Comparison of ENCODE assay signal across 1 cellular context in the genomic region with DNA sequence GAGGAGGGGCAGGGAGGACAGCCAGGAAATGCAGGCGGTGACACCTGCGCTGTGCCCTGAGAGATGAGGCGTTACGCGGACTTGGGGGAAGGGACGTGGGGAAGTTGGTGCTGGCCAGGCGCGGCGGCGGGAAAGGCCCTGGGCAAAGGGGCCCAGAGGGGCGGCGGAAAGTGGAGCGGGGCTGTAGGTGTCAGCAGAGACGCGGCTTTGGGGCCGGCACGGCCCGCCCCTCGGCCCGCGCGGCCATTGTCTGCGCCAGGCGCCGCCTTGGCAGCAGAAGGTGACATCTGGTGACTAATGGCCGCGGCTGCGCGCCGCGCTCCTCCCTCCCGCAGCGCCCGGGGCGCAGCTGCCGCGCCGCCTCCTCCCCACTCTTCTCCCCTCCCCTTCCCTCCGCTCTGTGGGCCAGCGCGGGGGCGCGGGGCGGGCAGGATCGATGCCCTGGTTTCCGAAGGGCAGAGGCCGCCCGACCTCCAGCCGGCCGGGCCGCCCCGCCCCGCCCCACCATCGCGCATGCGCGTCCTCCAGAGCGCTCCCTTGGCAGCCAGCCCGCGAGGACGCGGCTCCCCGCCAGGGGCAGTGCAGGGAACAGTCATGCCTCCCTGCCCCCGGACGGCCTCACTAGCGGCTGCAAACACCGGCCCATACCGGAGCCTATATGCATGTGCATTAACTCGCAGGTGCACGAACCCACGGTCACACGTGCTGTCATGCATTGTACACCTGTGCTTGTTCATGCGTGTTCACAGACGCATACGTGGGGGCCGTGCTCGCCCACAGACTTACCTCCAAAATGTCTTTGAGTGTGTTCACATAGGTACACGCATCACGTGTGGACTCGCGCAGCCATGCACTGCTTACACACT.
TF ChIP-seq lines count a peak whose summit lies in the region.

No MANE protein-coding gene starts in this region.

TF ChIP-seq in K562, 482 proteins besides CTCF, POLR2A, EP300 and RAD21 (continued from another document and continues in another):
- no peak for TF ChIP-seq SETDB1 (IDR thresholded peaks at IDR 0.05; ENCODE audit: low read length)
- no peak for TF ChIP-seq NR4A1 (CRISPR knock-in tag; IDR thresholded peaks at IDR 0.05)
- no peak for TF ChIP-seq NR4A1 (tag; IDR thresholded peaks at IDR 0.05)
- no peak for TF ChIP-seq FOXA3 (CRISPR knock-in tag; conservative IDR thresholded peaks at IDR 0.05 in 1 of 2, IDR thresholded peaks at IDR 0.05 in 1 of 2)
- TF ChIP-seq, protein P1, sequence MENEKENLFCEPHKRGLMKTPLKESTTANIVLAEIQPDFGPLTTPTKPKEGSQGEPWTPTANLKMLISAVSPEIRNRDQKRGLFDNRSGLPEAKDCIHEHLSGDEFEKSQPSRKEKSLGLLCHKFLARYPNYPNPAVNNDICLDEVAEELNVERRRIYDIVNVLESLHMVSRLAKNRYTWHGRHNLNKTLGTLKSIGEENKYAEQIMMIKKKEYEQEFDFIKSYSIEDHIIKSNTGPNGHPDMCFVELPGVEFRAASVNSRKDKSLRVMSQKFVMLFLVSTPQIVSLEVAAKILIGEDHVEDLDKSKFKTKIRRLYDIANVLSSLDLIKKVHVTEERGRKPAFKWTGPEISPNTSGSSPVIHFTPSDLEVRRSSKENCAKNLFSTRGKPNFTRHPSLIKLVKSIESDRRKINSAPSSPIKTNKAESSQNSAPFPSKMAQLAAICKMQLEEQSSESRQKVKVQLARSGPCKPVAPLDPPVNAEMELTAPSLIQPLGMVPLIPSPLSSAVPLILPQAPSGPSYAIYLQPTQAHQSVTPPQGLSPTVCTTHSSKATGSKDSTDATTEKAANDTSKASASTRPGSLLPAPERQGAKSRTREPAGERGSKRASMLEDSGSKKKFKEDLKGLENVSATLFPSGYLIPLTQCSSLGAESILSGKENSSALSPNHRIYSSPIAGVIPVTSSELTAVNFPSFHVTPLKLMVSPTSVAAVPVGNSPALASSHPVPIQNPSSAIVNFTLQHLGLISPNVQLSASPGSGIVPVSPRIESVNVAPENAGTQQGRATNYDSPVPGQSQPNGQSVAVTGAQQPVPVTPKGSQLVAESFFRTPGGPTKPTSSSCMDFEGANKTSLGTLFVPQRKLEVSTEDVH (IDR thresholded peaks at IDR 0.05; ENCODE audit: low read depth, partially characterized antibody) = no peak
- TF ChIP-seq ZNF134 (CRISPR knock-in tag; conservative IDR thresholded peaks at IDR 0.05) = no peak
- TF ChIP-seq SMARCA4 (IDR thresholded peaks at IDR 0.05) = peak; percentile 48; the same call in 1 of the 2 replicates
- TF ChIP-seq, protein P2, sequence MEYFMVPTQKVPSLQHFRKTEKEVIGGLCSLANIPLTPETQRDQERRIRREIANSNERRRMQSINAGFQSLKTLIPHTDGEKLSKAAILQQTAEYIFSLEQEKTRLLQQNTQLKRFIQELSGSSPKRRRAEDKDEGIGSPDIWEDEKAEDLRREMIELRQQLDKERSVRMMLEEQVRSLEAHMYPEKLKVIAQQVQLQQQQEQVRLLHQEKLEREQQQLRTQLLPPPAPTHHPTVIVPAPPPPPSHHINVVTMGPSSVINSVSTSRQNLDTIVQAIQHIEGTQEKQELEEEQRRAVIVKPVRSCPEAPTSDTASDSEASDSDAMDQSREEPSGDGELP (CRISPR knock-in tag; IDR thresholded peaks at IDR 0.05; ENCODE audit: borderline replicate concordance) = peak; percentile 67; the same call in 1 of the 2 replicates
- TF ChIP-seq, protein P3, sequence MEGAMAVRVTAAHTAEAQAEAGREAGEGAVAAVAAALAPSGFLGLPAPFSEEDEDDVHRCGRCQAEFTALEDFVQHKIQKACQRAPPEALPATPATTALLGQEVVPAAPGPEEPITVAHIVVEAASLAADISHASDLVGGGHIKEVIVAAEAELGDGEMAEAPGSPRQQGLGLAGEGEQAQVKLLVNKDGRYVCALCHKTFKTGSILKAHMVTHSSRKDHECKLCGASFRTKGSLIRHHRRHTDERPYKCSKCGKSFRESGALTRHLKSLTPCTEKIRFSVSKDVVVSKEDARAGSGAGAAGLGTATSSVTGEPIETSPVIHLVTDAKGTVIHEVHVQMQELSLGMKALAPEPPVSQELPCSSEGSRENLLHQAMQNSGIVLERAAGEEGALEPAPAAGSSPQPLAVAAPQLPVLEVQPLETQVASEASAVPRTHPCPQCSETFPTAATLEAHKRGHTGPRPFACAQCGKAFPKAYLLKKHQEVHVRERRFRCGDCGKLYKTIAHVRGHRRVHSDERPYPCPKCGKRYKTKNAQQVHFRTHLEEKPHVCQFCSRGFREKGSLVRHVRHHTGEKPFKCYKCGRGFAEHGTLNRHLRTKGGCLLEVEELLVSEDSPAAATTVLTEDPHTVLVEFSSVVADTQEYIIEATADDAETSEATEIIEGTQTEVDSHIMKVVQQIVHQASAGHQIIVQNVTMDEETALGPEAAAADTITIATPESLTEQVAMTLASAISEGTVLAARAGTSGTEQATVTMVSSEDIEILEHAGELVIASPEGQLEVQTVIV (CRISPR knock-in tag; IDR thresholded peaks at IDR 0.05; ENCODE audit: borderline replicate concordance) = no peak
- peak; percentile 50; the same call in 1 of the 2 replicates for TF ChIP-seq STAG1 (CRISPR knock-in tag; IDR thresholded peaks at IDR 0.05; ENCODE audit: borderline replicate concordance)
- TF ChIP-seq PYGO2 (tag; IDR thresholded peaks at IDR 0.05) = no peak
- no peak for TF ChIP-seq ZBTB1 (CRISPR knock-in tag; IDR thresholded peaks at IDR 0.05; ENCODE audit: borderline replicate concordance, low read depth)
- TF ChIP-seq ILK (tag; IDR thresholded peaks at IDR 0.05; ENCODE audit: borderline replicate concordance, low read depth) = no peak
- TF ChIP-seq TARDBP (IDR thresholded peaks at IDR 0.05) = no peak; the same call in 1 of the 2 replicates
- TF ChIP-seq DNMT1 (IDR thresholded peaks at IDR 0.05) = no peak
- TF ChIP-seq, protein P4, sequence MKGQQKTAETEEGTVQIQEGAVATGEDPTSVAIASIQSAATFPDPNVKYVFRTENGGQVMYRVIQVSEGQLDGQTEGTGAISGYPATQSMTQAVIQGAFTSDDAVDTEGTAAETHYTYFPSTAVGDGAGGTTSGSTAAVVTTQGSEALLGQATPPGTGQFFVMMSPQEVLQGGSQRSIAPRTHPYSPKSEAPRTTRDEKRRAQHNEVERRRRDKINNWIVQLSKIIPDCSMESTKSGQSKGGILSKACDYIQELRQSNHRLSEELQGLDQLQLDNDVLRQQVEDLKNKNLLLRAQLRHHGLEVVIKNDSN (CRISPR knock-in tag; IDR thresholded peaks at IDR 0.05) = peak; percentile 68
- no peak for TF ChIP-seq SMARCC2 (IDR thresholded peaks at IDR 0.05; ENCODE audit: low read depth)
- 0 out of 2 replicates have a peak, but pooled peaks have one; percentile 17 for TF ChIP-seq TCF7 (IDR thresholded peaks at IDR 0.05; ENCODE audit: borderline replicate concordance)
- TF ChIP-seq GABPB2 (CRISPR knock-in tag; conservative IDR thresholded peaks at IDR 0.05) = no peak
- TF ChIP-seq CAMTA2 (CRISPR knock-in tag; conservative IDR thresholded peaks at IDR 0.05) = no peak; the same call in 1 of the 2 replicates
- TF ChIP-seq PURB (CRISPR knock-in tag; IDR thresholded peaks at IDR 0.05; ENCODE audit: low read depth) = no peak
- peak; percentile 90 for TF ChIP-seq HMGN3 (IDR thresholded peaks at IDR 0.05; ENCODE audit: borderline replicate concordance, extremely low read depth, insufficient read length, low read depth, low read length)
- TF ChIP-seq, protein P5, sequence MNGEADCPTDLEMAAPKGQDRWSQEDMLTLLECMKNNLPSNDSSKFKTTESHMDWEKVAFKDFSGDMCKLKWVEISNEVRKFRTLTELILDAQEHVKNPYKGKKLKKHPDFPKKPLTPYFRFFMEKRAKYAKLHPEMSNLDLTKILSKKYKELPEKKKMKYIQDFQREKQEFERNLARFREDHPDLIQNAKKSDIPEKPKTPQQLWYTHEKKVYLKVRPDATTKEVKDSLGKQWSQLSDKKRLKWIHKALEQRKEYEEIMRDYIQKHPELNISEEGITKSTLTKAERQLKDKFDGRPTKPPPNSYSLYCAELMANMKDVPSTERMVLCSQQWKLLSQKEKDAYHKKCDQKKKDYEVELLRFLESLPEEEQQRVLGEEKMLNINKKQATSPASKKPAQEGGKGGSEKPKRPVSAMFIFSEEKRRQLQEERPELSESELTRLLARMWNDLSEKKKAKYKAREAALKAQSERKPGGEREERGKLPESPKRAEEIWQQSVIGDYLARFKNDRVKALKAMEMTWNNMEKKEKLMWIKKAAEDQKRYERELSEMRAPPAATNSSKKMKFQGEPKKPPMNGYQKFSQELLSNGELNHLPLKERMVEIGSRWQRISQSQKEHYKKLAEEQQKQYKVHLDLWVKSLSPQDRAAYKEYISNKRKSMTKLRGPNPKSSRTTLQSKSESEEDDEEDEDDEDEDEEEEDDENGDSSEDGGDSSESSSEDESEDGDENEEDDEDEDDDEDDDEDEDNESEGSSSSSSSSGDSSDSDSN (IDR thresholded peaks at IDR 0.05; ENCODE audit: borderline replicate concordance in 1 of 2, low read depth in 2 of 2, low read length in 2 of 2) = no peak; a peak in 1 of 4 replicates
- TF ChIP-seq ZNF121 (CRISPR knock-in tag; conservative IDR thresholded peaks at IDR 0.05) = no peak
- 0 out of 2 replicates have a peak, but pooled peaks have one; percentile 12 for TF ChIP-seq KDM2B (CRISPR knock-in tag; IDR thresholded peaks at IDR 0.05)
- no peak for TF ChIP-seq ZNF778 (CRISPR knock-in tag; IDR thresholded peaks at IDR 0.05)
- TF ChIP-seq THRAP3 (IDR thresholded peaks at IDR 0.05; ENCODE audit: borderline replicate concordance) = no peak
- TF ChIP-seq, protein P6, sequence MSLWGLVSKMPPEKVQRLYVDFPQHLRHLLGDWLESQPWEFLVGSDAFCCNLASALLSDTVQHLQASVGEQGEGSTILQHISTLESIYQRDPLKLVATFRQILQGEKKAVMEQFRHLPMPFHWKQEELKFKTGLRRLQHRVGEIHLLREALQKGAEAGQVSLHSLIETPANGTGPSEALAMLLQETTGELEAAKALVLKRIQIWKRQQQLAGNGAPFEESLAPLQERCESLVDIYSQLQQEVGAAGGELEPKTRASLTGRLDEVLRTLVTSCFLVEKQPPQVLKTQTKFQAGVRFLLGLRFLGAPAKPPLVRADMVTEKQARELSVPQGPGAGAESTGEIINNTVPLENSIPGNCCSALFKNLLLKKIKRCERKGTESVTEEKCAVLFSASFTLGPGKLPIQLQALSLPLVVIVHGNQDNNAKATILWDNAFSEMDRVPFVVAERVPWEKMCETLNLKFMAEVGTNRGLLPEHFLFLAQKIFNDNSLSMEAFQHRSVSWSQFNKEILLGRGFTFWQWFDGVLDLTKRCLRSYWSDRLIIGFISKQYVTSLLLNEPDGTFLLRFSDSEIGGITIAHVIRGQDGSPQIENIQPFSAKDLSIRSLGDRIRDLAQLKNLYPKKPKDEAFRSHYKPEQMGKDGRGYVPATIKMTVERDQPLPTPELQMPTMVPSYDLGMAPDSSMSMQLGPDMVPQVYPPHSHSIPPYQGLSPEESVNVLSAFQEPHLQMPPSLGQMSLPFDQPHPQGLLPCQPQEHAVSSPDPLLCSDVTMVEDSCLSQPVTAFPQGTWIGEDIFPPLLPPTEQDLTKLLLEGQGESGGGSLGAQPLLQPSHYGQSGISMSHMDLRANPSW (CRISPR knock-in tag; IDR thresholded peaks at IDR 0.05) = no peak
- no peak for TF ChIP-seq ZC3H11A (IDR thresholded peaks at IDR 0.05; ENCODE audit: low read depth, low read length)
- TF ChIP-seq, protein P7, sequence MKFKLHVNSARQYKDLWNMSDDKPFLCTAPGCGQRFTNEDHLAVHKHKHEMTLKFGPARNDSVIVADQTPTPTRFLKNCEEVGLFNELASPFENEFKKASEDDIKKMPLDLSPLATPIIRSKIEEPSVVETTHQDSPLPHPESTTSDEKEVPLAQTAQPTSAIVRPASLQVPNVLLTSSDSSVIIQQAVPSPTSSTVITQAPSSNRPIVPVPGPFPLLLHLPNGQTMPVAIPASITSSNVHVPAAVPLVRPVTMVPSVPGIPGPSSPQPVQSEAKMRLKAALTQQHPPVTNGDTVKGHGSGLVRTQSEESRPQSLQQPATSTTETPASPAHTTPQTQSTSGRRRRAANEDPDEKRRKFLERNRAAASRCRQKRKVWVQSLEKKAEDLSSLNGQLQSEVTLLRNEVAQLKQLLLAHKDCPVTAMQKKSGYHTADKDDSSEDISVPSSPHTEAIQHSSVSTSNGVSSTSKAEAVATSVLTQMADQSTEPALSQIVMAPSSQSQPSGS (CRISPR knock-in tag; IDR thresholded peaks at IDR 0.05) = no peak; the same call in 1 of the 2 replicates
- TF ChIP-seq NFE2L1 (tag; IDR thresholded peaks at IDR 0.05; ENCODE audit: borderline replicate concordance, low read depth) = no peak
- TF ChIP-seq, protein P8, sequence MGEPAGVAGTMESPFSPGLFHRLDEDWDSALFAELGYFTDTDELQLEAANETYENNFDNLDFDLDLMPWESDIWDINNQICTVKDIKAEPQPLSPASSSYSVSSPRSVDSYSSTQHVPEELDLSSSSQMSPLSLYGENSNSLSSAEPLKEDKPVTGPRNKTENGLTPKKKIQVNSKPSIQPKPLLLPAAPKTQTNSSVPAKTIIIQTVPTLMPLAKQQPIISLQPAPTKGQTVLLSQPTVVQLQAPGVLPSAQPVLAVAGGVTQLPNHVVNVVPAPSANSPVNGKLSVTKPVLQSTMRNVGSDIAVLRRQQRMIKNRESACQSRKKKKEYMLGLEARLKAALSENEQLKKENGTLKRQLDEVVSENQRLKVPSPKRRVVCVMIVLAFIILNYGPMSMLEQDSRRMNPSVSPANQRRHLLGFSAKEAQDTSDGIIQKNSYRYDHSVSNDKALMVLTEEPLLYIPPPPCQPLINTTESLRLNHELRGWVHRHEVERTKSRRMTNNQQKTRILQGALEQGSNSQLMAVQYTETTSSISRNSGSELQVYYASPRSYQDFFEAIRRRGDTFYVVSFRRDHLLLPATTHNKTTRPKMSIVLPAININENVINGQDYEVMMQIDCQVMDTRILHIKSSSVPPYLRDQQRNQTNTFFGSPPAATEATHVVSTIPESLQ (CRISPR knock-in tag; IDR thresholded peaks at IDR 0.05) = no peak
- TF ChIP-seq ZNF253 (CRISPR knock-in tag; conservative IDR thresholded peaks at IDR 0.05) = no peak
- TF ChIP-seq, protein P9, sequence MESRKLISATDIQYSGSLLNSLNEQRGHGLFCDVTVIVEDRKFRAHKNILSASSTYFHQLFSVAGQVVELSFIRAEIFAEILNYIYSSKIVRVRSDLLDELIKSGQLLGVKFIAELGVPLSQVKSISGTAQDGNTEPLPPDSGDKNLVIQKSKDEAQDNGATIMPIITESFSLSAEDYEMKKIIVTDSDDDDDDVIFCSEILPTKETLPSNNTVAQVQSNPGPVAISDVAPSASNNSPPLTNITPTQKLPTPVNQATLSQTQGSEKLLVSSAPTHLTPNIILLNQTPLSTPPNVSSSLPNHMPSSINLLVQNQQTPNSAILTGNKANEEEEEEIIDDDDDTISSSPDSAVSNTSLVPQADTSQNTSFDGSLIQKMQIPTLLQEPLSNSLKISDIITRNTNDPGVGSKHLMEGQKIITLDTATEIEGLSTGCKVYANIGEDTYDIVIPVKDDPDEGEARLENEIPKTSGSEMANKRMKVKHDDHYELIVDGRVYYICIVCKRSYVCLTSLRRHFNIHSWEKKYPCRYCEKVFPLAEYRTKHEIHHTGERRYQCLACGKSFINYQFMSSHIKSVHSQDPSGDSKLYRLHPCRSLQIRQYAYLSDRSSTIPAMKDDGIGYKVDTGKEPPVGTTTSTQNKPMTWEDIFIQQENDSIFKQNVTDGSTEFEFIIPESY (CRISPR knock-in tag; IDR thresholded peaks at IDR 0.05) = no peak
- TF ChIP-seq, protein P10, sequence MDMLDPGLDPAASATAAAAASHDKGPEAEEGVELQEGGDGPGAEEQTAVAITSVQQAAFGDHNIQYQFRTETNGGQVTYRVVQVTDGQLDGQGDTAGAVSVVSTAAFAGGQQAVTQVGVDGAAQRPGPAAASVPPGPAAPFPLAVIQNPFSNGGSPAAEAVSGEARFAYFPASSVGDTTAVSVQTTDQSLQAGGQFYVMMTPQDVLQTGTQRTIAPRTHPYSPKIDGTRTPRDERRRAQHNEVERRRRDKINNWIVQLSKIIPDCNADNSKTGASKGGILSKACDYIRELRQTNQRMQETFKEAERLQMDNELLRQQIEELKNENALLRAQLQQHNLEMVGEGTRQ (CRISPR knock-in tag; IDR thresholded peaks at IDR 0.05) = no peak; the same call in 1 of the 2 replicates
- no peak for TF ChIP-seq ZNF561 (CRISPR knock-in tag; conservative IDR thresholded peaks at IDR 0.05)
